ENCODE assay signal across 15 cellular contexts in the genomic region with DNA sequence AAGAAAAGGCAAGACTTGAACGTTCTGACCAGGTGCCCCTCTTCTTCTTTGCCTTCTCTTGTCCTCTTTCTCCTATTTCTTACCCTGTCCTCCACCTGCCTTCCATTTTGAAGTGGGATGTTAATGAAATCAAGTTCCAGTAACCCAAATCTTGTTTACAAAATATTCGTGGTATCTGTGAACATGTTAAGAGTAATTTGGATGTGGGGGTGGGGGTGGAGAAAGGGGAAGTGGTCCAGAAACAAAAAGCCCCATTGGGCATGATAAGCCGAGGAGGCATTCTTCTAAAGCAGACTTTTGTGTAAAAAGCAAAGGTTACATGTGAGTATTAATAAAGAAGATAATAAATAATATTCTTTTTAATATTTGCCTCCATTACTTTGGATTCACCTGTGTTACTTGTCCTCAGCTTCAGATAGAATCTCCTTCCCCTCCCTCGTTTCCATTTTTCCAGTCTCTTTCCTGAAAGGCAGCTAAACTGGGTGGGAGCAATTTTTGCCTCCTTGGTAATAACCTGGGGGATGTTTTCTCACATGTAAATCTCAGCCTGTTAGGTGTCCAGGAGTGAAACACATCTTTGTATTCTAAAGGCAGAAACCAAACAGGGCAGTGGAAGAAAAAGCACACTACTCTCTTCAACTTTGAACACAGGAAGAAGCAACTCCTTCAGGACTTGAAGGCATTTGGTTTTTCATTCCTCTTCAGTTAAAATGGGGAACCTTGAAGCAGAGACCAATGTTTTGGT. TPM values are rescaled to one million over a fixed set of nuclear protein-coding genes. Genes with fewer than 3 reads are reported as not detected.
DNase-seq lines count a peak whose midpoint lies in the region; ATAC-seq and TF ChIP-seq lines count a peak whose summit lies in the region.
"Had no signal": no experiment of that assay in that cellular context is flagged by ENCODE, and none has a peak within 500 bp of the region (broad histone marks: within the 10 kb centered on the region; RNA-seq: fewer than 3 reads in every experiment).

No MANE protein-coding gene starts in this region.

- H3K4me1 ChIP-seq in ES-I3 (ENCODE audit: insufficient read depth, low read length) (0 out of 2 replicates have a peak, but pooled peaks cover 11% of the 10 kb centered on the region), GM23338 (ENCODE audit: insufficient read depth) (peaks cover 15% of the 10 kb centered on the region)

- H2AFZ ChIP-seq in GM23338 = no peak overlapping the region

- H3K27ac Mint-ChIP-seq in GM23338 = no peak overlapping the region
- no peak overlapping the region for H3K27ac Mint-ChIP-seq in activated CD8-positive, alpha-beta T cell treated with anti-CD3 and anti-CD28 coated beads, Interleukin-2, amount 10 ng/mL, durations not matched to agents 7 days and 5 days
- H3K27ac Mint-ChIP-seq in naive B cell = peak overlapping the region; percentile 54 to 93 (median 71)
- H3K27ac Mint-ChIP-seq: activated CD8-positive, alpha-beta memory T cell treated with anti-CD3 and anti-CD28 coated beads, Interleukin-2, amount 10 ng/mL, durations not matched to agents 7 days and 5 days had no signal

- H3K9ac ChIP-seq in ES-I3 (ENCODE audit: low read depth, low read length) = peak overlapping the region; percentile 26; the same call in 1 of the 2 replicates
- H3K9ac ChIP-seq: KMS-11 had no signal

- no peaks in the 10 kb centered on the region for H3K79me2 ChIP-seq in GM23338 (replicated peaks; ENCODE audit: insufficient read depth)

- no peaks in the 10 kb centered on the region for H3K9me3 ChIP-seq in ES-I3 (ENCODE audit: control insufficient read depth, insufficient read depth, low read length)
- H3K9me3 ChIP-seq: tibial nerve had no signal

- CTCF ChIA-PET in activated CD8-positive, alpha-beta T cell treated with anti-CD3 and anti-CD28 coated beads, Interleukin-2, amount 10 ng/mL, durations not matched to agents 7 days and 5 days (lab: Charles Lee) = interaction anchor here (0.9 to 4.8 kb wide), 2 partner anchors 43 to 551 kb away, joined by 5 to 28 read pairs; no protein-coding TSS in a partner anchor

- POLR2A ChIA-PET in activated CD8-positive, alpha-beta T cell treated with anti-CD3 and anti-CD28 coated beads, Interleukin-2, amount 10 ng/mL, durations not matched to agents 7 days and 5 days (lab: Charles Lee) = no interaction called here

- intact Hi-C loops in left cardiac atrium (cut with DNase I) = no loop called here

- DNase-seq in GM23338 (ENCODE audit: low spot score) = no peak
- no peak for DNase-seq in activated CD8-positive, alpha-beta T cell treated with anti-CD3 and anti-CD28 coated beads, Interleukin-2, amount 10 ng/mL, durations not matched to agents 7 days and 5 days
- DNase-seq in naive B cell = peak; percentile 49
- DNase-seq in midbrain (lab: John Stamatoyannopoulos, UW) = no peak
- DNase-seq in NCI-H2227 (lab: John Stamatoyannopoulos, UW; ENCODE audit: unreplicated experiment) = no peak
- no peak for DNase-seq in left cardiac atrium
- DNase-seq: activated CD8-positive, alpha-beta memory T cell treated with anti-CD3 and anti-CD28 coated beads, Interleukin-2, amount 10 ng/mL, durations not matched to agents 7 days and 5 days; GOT3; NCI-H345 had no signal

- H3F3A ChIP-seq in GM23338 (replicated peaks; ENCODE audit: low read depth) = no peaks in the 10 kb centered on the region

- no peaks in the 10 kb centered on the region for H3K9me2 ChIP-seq in GM23338 (ENCODE audit: insufficient read depth)

- H3K4me3 Mint-ChIP-seq in GM23338 (peak overlapping the region; percentile 26; the same call in 1 of the 3 replicates), naive B cell (peak overlapping the region; percentile 70 to 93 (median 80))
- H3K4me3 Mint-ChIP-seq in activated CD8-positive, alpha-beta T cell treated with anti-CD3 and anti-CD28 coated beads, Interleukin-2, amount 10 ng/mL, durations not matched to agents 7 days and 5 days = peak overlapping the region; percentile 34
- H3K4me3 Mint-ChIP-seq: activated CD8-positive, alpha-beta memory T cell treated with anti-CD3 and anti-CD28 coated beads, Interleukin-2, amount 10 ng/mL, durations not matched to agents 7 days and 5 days had no signal

- H3K27ac ChIP-seq in GM23338 (ENCODE audit: low read depth) = no peak overlapping the region
- H3K27ac ChIP-seq: cardiac muscle cell, KMS-11, SJSA1, tibial nerve had no signal

- peaks cover 2% of the 10 kb centered on the region; the same call in 1 of the 2 replicates for H4K20me1 ChIP-seq in GM23338 (replicated peaks; ENCODE audit: insufficient read depth)

- H3K27me3 ChIP-seq in GM23338 (ENCODE audit: insufficient read depth) = peaks cover 28% of the 10 kb centered on the region

- ATAC-seq in GM23338 (no peak), naive B cell (ENCODE audit: low read depth in 2 of 2) (peak; percentile 20), HG03432 (IDR thresholded peaks at IDR 0.05; ENCODE audit: unreplicated experiment) (no peak), left cardiac atrium (no peak)
- no peak for ATAC-seq in activated CD8-positive, alpha-beta T cell treated with anti-CD3 and anti-CD28 coated beads, Interleukin-2, amount 10 ng/mL, durations not matched to agents 7 days and 5 days
- ATAC-seq: activated CD8-positive, alpha-beta memory T cell treated with anti-CD3 and anti-CD28 coated beads, Interleukin-2, amount 10 ng/mL, durations not matched to agents 7 days and 5 days had no signal

- H3K9me3 Mint-ChIP-seq in GM23338 = no peaks in the 10 kb centered on the region
- H3K9me3 Mint-ChIP-seq in activated CD8-positive, alpha-beta T cell treated with anti-CD3 and anti-CD28 coated beads, Interleukin-2, amount 10 ng/mL, durations not matched to agents 7 days and 5 days (ENCODE audit: insufficient read depth) = no peaks in the 10 kb centered on the region
- no peaks in the 10 kb centered on the region for H3K9me3 Mint-ChIP-seq in naive B cell

- H3K4me3 ChIP-seq in GM23338 = no peak overlapping the region
- H3K4me3 ChIP-seq: cardiac muscle cell, SJSA1, tibial nerve had no signal

- H3K36me3 Mint-ChIP-seq in GM23338 (ENCODE audit: low read depth) = peaks cover 16% of the 10 kb centered on the region
- peaks cover 3% of the 10 kb centered on the region for H3K36me3 Mint-ChIP-seq in activated CD8-positive, alpha-beta T cell treated with anti-CD3 and anti-CD28 coated beads, Interleukin-2, amount 10 ng/mL, durations not matched to agents 7 days and 5 days (ENCODE audit: low read depth)
- H3K36me3 Mint-ChIP-seq in naive B cell = peaks cover 0 to 11% of the 10 kb centered on the region in 2 donors
- H3K36me3 Mint-ChIP-seq: activated CD8-positive, alpha-beta memory T cell treated with anti-CD3 and anti-CD28 coated beads, Interleukin-2, amount 10 ng/mL, durations not matched to agents 7 days and 5 days had no signal

- H3K27me3 Mint-ChIP-seq in GM23338 (ENCODE audit: insufficient read depth, low read depth, poor library complexity) (peaks cover 21% of the 10 kb centered on the region), naive B cell (no peaks in the 10 kb centered on the region)
- peaks cover 9% of the 10 kb centered on the region for H3K27me3 Mint-ChIP-seq in activated CD8-positive, alpha-beta T cell treated with anti-CD3 and anti-CD28 coated beads, Interleukin-2, amount 10 ng/mL, durations not matched to agents 7 days and 5 days (ENCODE audit: low read depth)

- H3K36me3 ChIP-seq in ES-I3 (ENCODE audit: insufficient read depth, low read length) (peaks cover 5% of the 10 kb centered on the region; the same call in 1 of the 2 replicates), GM23338 (ENCODE audit: insufficient read depth) (no peaks in the 10 kb centered on the region; the same call in 1 of the 2 replicates)
- H3K36me3 ChIP-seq: cardiac muscle cell, tibial nerve had no signal

- no peak for TF ChIP-seq CTCF in GM23338 (conservative IDR thresholded peaks at IDR 0.05; ENCODE audit: low read depth in 2 of 2)

- no peak overlapping the region for H3K4me2 ChIP-seq in GM23338
- H3K4me2 ChIP-seq: KMS-11 had no signal

- H3K4me1 Mint-ChIP-seq in GM23338 (peaks cover 26% of the 10 kb centered on the region), naive B cell (peaks cover 26 to 59% (median 38%) of the 10 kb centered on the region in 3 donors)
- H3K4me1 Mint-ChIP-seq in activated CD8-positive, alpha-beta T cell treated with anti-CD3 and anti-CD28 coated beads, Interleukin-2, amount 10 ng/mL, durations not matched to agents 7 days and 5 days (ENCODE audit: low read depth) = peaks cover 36% of the 10 kb centered on the region

TF ChIP-seq in GM23338, 12 proteins besides CTCF, POLR2A, EP300 and RAD21 (continues in another document):
- TF ChIP-seq NANOG (IDR thresholded peaks at IDR 0.05; ENCODE audit: borderline replicate concordance) (no peak), STAT1 (IDR thresholded peaks at IDR 0.05; ENCODE audit: unreplicated experiment) (no peak), CREB1 (CRISPR knock-in tag; IDR thresholded peaks at IDR 0.05; ENCODE audit: low read depth) (no peak), EZH2 (IDR thresholded peaks at IDR 0.05; ENCODE audit: low read depth, unreplicated experiment) (no peak), ZNF331 (CRISPR knock-in tag; IDR thresholded peaks at IDR 0.05; ENCODE audit: low read depth) (no peak), POLR2AphosphoS5 (IDR thresholded peaks at IDR 0.05; ENCODE audit: low read depth) (no peak)
- TF ChIP-seq, protein P1, sequence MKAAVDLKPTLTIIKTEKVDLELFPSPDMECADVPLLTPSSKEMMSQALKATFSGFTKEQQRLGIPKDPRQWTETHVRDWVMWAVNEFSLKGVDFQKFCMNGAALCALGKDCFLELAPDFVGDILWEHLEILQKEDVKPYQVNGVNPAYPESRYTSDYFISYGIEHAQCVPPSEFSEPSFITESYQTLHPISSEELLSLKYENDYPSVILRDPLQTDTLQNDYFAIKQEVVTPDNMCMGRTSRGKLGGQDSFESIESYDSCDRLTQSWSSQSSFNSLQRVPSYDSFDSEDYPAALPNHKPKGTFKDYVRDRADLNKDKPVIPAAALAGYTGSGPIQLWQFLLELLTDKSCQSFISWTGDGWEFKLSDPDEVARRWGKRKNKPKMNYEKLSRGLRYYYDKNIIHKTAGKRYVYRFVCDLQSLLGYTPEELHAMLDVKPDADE (IDR thresholded peaks at IDR 0.05) = no peak

RNA-seq across cellular contexts. Expression of a gene that starts 3.2 kb away (rescaled TPM):
- 23.5 and 28.3 TPM in 2 replicates for total RNA-seq in GM23338 (2014; rRNA removed; shearing (Covaris generic))
- 4.1 and 4.3 TPM in 2 replicates for polyA plus RNA-seq in GM23338 (2016; fragmentation: Nextera tagmentation; extraction: Ambion mirVana)
- total RNA-seq in activated CD8-positive, alpha-beta T cell treated with anti-CD3 and anti-CD28 coated beads, Interleukin-2, amount 10 ng/mL, durations not matched to agents 7 days and 5 days = 1 to 10 TPM; 2.3 to 2.4 TPM
- polyA plus RNA-seq in naive B cell (ENCODE audit: low read depth in 6 of 6) = 10 to 100 TPM in 5 of 6 donors, 1 to 10 TPM in 1; 8.8 to 30.0 (median 15.9) TPM
- total RNA-seq in left cardiac atrium = 1 to 10 TPM; 2.3 to 6.7 TPM

Comparison
In these comparisons a context has a peak if more than half of its experiments do, and no peak if none do; other contexts are left out.
1. ATAC-seq: peak in naive B cell (2 of 2); none in GM23338 (single experiment), activated CD8-positive, alpha-beta T cell treated with anti-CD3 and anti-CD28 coated beads, Interleukin-2, amount 10 ng/mL, durations not matched to agents 7 days and 5 days (single experiment), HG03432 (single experiment) and left cardiac atrium (0 of 2).
2. H3K27ac Mint-ChIP-seq: peak in naive B cell (6 of 6); none in GM23338 (single experiment) and activated CD8-positive, alpha-beta T cell treated with anti-CD3 and anti-CD28 coated beads, Interleukin-2, amount 10 ng/mL, durations not matched to agents 7 days and 5 days (single experiment).
3. H3K4me3 Mint-ChIP-seq: peak in every context shown above with its lines; median percentile 80 in naive B cell; 34 in activated CD8-positive, alpha-beta T cell treated with anti-CD3 and anti-CD28 coated beads, Interleukin-2, amount 10 ng/mL, durations not matched to agents 7 days and 5 days; 26 in GM23338.